8 cellular contexts compared by ENCODE assay signal in genomic region chr2:176553685-176554106, GRCh38.
DNase-seq lines count a peak whose midpoint lies in the region; ATAC-seq and TF ChIP-seq lines count a peak whose summit lies in the region.

No MANE protein-coding gene starts in this region.

- H3K9me3 ChIP-seq in ectodermal cell (ENCODE audit: control insufficient read depth, low read length) (no peaks in the 10 kb centered on the region), lung (ENCODE audit: control insufficient read depth in 2 of 2, insufficient read depth in 1 of 2, low read length in 1 of 2) (no peaks in the 10 kb centered on the region)

- POLR2A ChIA-PET in activated CD4-positive, alpha-beta T cell treated with anti-CD3 and anti-CD28 coated beads for 36 hours (lab: Charles Lee), result no interaction called here

- H3K27ac ChIP-seq in ectodermal cell (ENCODE audit: insufficient read depth, low read depth, low read length, poor library complexity, severe bottlenecking) (no peak overlapping the region), lung (ENCODE audit: low read depth in 1 of 2, low read length in 1 of 2) (no peak overlapping the region)

- peak overlapping the region; percentile 60 for H3K4me3 Mint-ChIP-seq in activated CD4-positive, alpha-beta T cell treated with anti-CD3 and anti-CD28 coated beads for 36 hours

- no peaks in the 10 kb centered on the region for H3K36me3 Mint-ChIP-seq in activated CD4-positive, alpha-beta T cell treated with anti-CD3 and anti-CD28 coated beads for 36 hours (ENCODE audit: low read depth)

- WGBS in ectodermal cell, 2 experiments, result 7 to 8% methylated on average over 16 of the region's 16 CpGs
- 1% methylated on average over 16 of the region's 16 CpGs for WGBS in lung, 2 donors

- H3K4me3 ChIP-seq in ectodermal cell (ENCODE audit: insufficient read depth, low read depth, low read length), result peak overlapping the region; percentile 37
- H3K4me3 ChIP-seq in lung, result peak overlapping the region; percentile 36

- H3K4me1 ChIP-seq in ectodermal cell (ENCODE audit: control insufficient read depth, insufficient read depth, low read length) (no peaks in the 10 kb centered on the region), lung (ENCODE audit: control insufficient read depth in 2 of 2, insufficient read depth in 2 of 2, low read length in 2 of 2) (peaks cover 3 to 4% of the 10 kb centered on the region in 2 donors)

- peaks cover 32% of the 10 kb centered on the region for H3K27me3 Mint-ChIP-seq in activated CD4-positive, alpha-beta T cell treated with anti-CD3 and anti-CD28 coated beads for 36 hours

- intact Hi-C loops in activated CD4-positive, alpha-beta T cell treated with anti-CD3 and anti-CD28 coated beads for 36 hours (cut with DNase I, micrococcal nuclease), result loop anchor here (1.0 to 10.0 kb wide), 8 partner anchors 85 to 591 kb away; partner anchors contain the start of gene HOXD8 (in 1 of the 2)

- H3K4me1 Mint-ChIP-seq in activated CD4-positive, alpha-beta T cell treated with anti-CD3 and anti-CD28 coated beads for 36 hours, result peaks cover 11% of the 10 kb centered on the region

- DNase-seq in GM03348 (ENCODE audit: low spot score) (peak; percentile 77), NCI-H2029 treated with DMSO at 0.1 percent for 48 hours (lab: John Stamatoyannopoulos, UW) (peak; percentile 57), lung (ENCODE audit: low spot score) (peak; percentile 41), GF-D8 (lab: John Stamatoyannopoulos, UW) (no peak)
- DNase-seq in activated CD4-positive, alpha-beta T cell treated with anti-CD3 and anti-CD28 coated beads for 36 hours, result peak; percentile 52
- peak; percentile 5 for DNase-seq in stimulated activated CD8-positive, alpha-beta memory T cell treated with anti-CD3 and anti-CD28 coated beads, Interleukin-15, amount 100 ng/mL, for 1 hour (ENCODE audit: low read depth)

- peak; percentile 72 for ATAC-seq in activated CD4-positive, alpha-beta T cell treated with anti-CD3 and anti-CD28 coated beads for 36 hours
- ATAC-seq in lung (ENCODE audit: insufficient read depth, low FRiP score), result peak; percentile 67
- no peak for ATAC-seq in GM19463 (IDR thresholded peaks at IDR 0.05; ENCODE audit: unreplicated experiment)

- H3K27me3 ChIP-seq in ectodermal cell (ENCODE audit: control insufficient read depth, insufficient read depth, low read length, poor library complexity, severe bottlenecking) (peaks cover 37% of the 10 kb centered on the region), lung (ENCODE audit: control insufficient read depth, insufficient read depth) (no peaks in the 10 kb centered on the region)

- H3K27ac Mint-ChIP-seq in activated CD4-positive, alpha-beta T cell treated with anti-CD3 and anti-CD28 coated beads for 36 hours, result peak overlapping the region; percentile 26

- no peak for TF ChIP-seq CTCF in lung (IDR thresholded peaks at IDR 0.05; ENCODE audit: control extremely low read depth, extremely low read depth)

- no peaks in the 10 kb centered on the region for H3K36me3 ChIP-seq in ectodermal cell (ENCODE audit: control insufficient read depth, insufficient read depth, low read length)
- H3K36me3 ChIP-seq in lung (ENCODE audit: control insufficient read depth in 2 of 2, insufficient read depth in 2 of 2, low read length in 2 of 2), result no peaks in the 10 kb centered on the region

- CTCF ChIA-PET in activated CD4-positive, alpha-beta T cell treated with anti-CD3 and anti-CD28 coated beads for 36 hours (lab: Charles Lee), result interaction anchor here (0.7 to 2.3 kb wide), 22 partner anchors 8 to 444 kb away, joined by 3 to 20 read pairs (median 6); no protein-coding TSS in a partner anchor

- no peaks in the 10 kb centered on the region for H3K9me3 Mint-ChIP-seq in activated CD4-positive, alpha-beta T cell treated with anti-CD3 and anti-CD28 coated beads for 36 hours (ENCODE audit: low read depth)
